ENCODE assay signal across 8 cellular contexts in the genomic region with DNA sequence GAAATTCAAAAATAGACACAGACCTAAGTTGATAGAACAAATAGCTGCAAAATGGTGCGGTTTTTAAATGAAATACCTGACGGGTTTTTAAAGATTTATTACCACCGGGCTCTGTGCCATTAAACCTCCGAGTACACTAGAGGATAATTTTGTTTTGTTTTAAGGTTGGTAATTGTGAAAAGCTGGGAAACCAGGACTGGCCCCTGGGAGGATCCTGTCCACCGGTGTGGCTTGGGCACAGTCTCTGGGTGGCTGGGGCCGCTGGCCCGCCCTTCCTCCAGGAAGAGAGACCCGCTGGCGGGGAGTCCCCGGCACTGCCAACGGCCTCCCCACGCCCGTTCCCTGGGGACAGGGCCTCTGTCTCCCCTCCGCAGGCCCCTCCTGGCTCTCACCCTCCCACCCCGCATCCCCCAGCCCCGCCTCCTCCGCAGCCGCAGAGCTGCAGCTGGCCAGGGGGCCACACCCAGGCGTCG. TPM values are rescaled to one million over a fixed set of nuclear protein-coding genes. Genes with fewer than 3 reads are reported as not detected.
DNase-seq lines count a peak whose midpoint lies in the region; ATAC-seq and TF ChIP-seq lines count a peak whose summit lies in the region.

No MANE protein-coding gene starts in this region.

- no peaks in the 10 kb centered on the region for H3K36me3 ChIP-seq in upper lobe of left lung

- H3K9me3 ChIP-seq in upper lobe of left lung: no peaks in the 10 kb centered on the region

- ATAC-seq in GM21526 (IDR thresholded peaks at IDR 0.05; ENCODE audit: low FRiP score, unreplicated experiment): peak; percentile 20
- ATAC-seq in left lobe of liver: peak; percentile 4
- ATAC-seq in upper lobe of left lung (ENCODE audit: low FRiP score in 2 of 2): peak; percentile 4 to 54
- ATAC-seq in HG02970 (IDR thresholded peaks at IDR 0.05; ENCODE audit: low FRiP score, unreplicated experiment): no peak

- in situ Hi-C loops in astrocyte of the spinal cord (cut with HindIII; ENCODE audit: low sequenced_read_pairs): no loop called here

- WGBS in upper lobe of left lung, 2 donors: 2 to 4% methylated on average over 7 to 20 of the region's 20 CpGs

- peak overlapping the region; percentile 72 to 92 (median 84) for H3K27ac ChIP-seq in upper lobe of left lung

- no peaks in the 10 kb centered on the region for H3K27me3 ChIP-seq in upper lobe of left lung

- DNase-seq in DMS153 (lab: John Stamatoyannopoulos, UW): peak; percentile 47
- peak; percentile 91 for DNase-seq in NB4 (ENCODE audit: low read depth)
- DNase-seq in astrocyte of the spinal cord (ENCODE audit: low read depth, low spot score): peak; percentile 32
- no peak for DNase-seq in left lobe of liver (ENCODE audit: low spot score)
- peak in 1 of 2 donors; percentile 48 for DNase-seq in upper lobe of left lung
- no peak for DNase-seq in NOMO-1 (lab: John Stamatoyannopoulos, UW; ENCODE audit: unreplicated experiment in 2 of 2)

- TF ChIP-seq CTCF in NB4 (IDR thresholded peaks at IDR 0.05; ENCODE audit: low read depth, low read length) (no peak), astrocyte of the spinal cord (IDR thresholded peaks at IDR 0.05; ENCODE audit: low read depth, low read length) (no peak), upper lobe of left lung (IDR thresholded peaks at IDR 0.05) (no peak)

- peaks cover 32 to 44% (median 37%) of the 10 kb centered on the region in 4 donors for H3K4me1 ChIP-seq in upper lobe of left lung

- no peak for TF ChIP-seq EP300 in upper lobe of left lung (IDR thresholded peaks at IDR 0.05)

- H3K4me3 ChIP-seq in NB4 (ENCODE audit: low read depth, low read length): peak overlapping the region; percentile 72
- H3K4me3 ChIP-seq in astrocyte of the spinal cord (ENCODE audit: low read depth, low read length): peak overlapping the region; percentile 49
- H3K4me3 ChIP-seq in upper lobe of left lung: peak overlapping the region; percentile 45 to 63 (median 58)

- no peak for TF ChIP-seq POLR2A in NB4 (IDR thresholded peaks at IDR 0.05; ENCODE audit: extremely low read depth, insufficient read length)
- no peak for TF ChIP-seq POLR2A in upper lobe of left lung (IDR thresholded peaks at IDR 0.05)

RNA-seq across cellular contexts. Expression of gene KCNJ5, which starts 13.8 kb away (rescaled TPM):
- 0.13 TPM for total RNA-seq in left lobe of liver
- 1 to 10 TPM; 1.5 to 7.5 (median 4.9) TPM for total RNA-seq in upper lobe of left lung

RNA-seq across cellular contexts. Expression of gene TP53AIP1, which starts 37.8 kb away (rescaled TPM):
- total RNA-seq in left lobe of liver: not detected
- total RNA-seq in upper lobe of left lung: under 1 TPM in 1 of 6 donors, not detected in 5; 0.89 TPM

RNA-seq across cellular contexts. Expression of gene KCNJ1, which starts 37.8 kb away (rescaled TPM):
- total RNA-seq in left lobe of liver (not detected), upper lobe of left lung (under 1 TPM in 3 of 6 donors, not detected in 3; 0.15 to 0.59 (median 0.20) TPM)

Comparison
In these comparisons a context has a peak if more than half of its experiments do, and no peak if none do; other contexts are left out.
1. DNase-seq: peak in DMS153 (single experiment), NB4 (single experiment) and astrocyte of the spinal cord (single experiment); none in left lobe of liver (single experiment) and NOMO-1 (0 of 2).
2. Peak in every context shown above with its lines, with median percentiles within 50 percentile points of each other: H3K4me3 ChIP-seq.